ENCODE assay signal across 8 cellular contexts in genomic region chr11:69048718-69049489, GRCh38. TPM values are rescaled to one million over a fixed set of nuclear protein-coding genes. Genes with fewer than 3 reads are reported as not detected.
A peak's percentile ranks its signal among the peaks of the same experiment; 100 is the strongest.
DNase-seq lines count a peak whose midpoint lies in the region; ATAC-seq and TF ChIP-seq lines count a peak whose summit lies in the region.

Gene TPCN2, plus strand, starts transcription at chr11:69048932. Its CDS starts 66 bp downstream, at chr11:69048998.

- H3K9me3 Mint-ChIP-seq in activated T-helper 17 cell treated with anti-CD3 and anti-CD28 coated beads, Interleukin-2, amount 50 U/mL, for 72 hours: no peaks in the 10 kb centered on the region
- no peaks in the 10 kb centered on the region for H3K9me3 Mint-ChIP-seq in natural killer cell

- CTCF ChIA-PET in RWPE1 (lab: Yijun Ruan, JAX): no interaction called here

- peak; percentile 95 for DNase-seq in EH (ENCODE audit: low read depth)
- DNase-seq in GOT3 (lab: John Stamatoyannopoulos, UW): peak; percentile 48
- peak; percentile 95 for DNase-seq in LoVo (ENCODE audit: low spot score)
- peak; percentile 99 for DNase-seq in RWPE1 (ENCODE audit: low spot score)
- DNase-seq in fibroblast of peridontal ligament (ENCODE audit: extremely low read depth): peak; percentile 93
- peak; percentile 82 for DNase-seq in natural killer cell
- DNase-seq in stimulated activated naive CD4-positive, alpha-beta T cell (lab: John Stamatoyannopoulos, UW): peak; percentile 85 to 95 (median 92)

- H3K27ac ChIP-seq in RWPE1: peak within 1 kb of the TSS; percentile 74

- no peak for TF ChIP-seq CTCF in RWPE1 (conservative IDR thresholded peaks at IDR 0.05; ENCODE audit: low read depth)
- no peak for TF ChIP-seq CTCF in natural killer cell (IDR thresholded peaks at IDR 0.05)

- ATAC-seq in activated T-helper 17 cell treated with anti-CD3 and anti-CD28 coated beads, Interleukin-2, amount 50 U/mL, for 72 hours (replicated peaks): peak; percentile 99
- peak; percentile 96 to 98 (median 98) for ATAC-seq in natural killer cell

- intact Hi-C loops in natural killer cell (cut with micrococcal nuclease): loop anchor here (2.0 kb wide), 1 partner anchor 50 kb away; no protein-coding TSS in a partner anchor

- H3K4me1 Mint-ChIP-seq in activated T-helper 17 cell treated with anti-CD3 and anti-CD28 coated beads, Interleukin-2, amount 50 U/mL, for 72 hours: no peaks in the 10 kb centered on the region
- H3K4me1 Mint-ChIP-seq in natural killer cell: peaks cover 13 to 20% of the 10 kb centered on the region in 2 donors

- H3K27me3 Mint-ChIP-seq in activated T-helper 17 cell treated with anti-CD3 and anti-CD28 coated beads, Interleukin-2, amount 50 U/mL, for 72 hours: no peaks in the 10 kb centered on the region
- H3K27me3 Mint-ChIP-seq in natural killer cell (ENCODE audit: low read depth in 2 of 2): peaks cover 2 to 29% of the 10 kb centered on the region in 2 donors

- H3K4me3 Mint-ChIP-seq in activated T-helper 17 cell treated with anti-CD3 and anti-CD28 coated beads, Interleukin-2, amount 50 U/mL, for 72 hours: peak within 1 kb of the TSS; percentile 75
- H3K4me3 Mint-ChIP-seq in natural killer cell: peak within 1 kb of the TSS; percentile 81

- POLR2A ChIA-PET in RWPE1 (lab: Yijun Ruan, JAX; ENCODE audit: low non-redundant PET): no interaction called here

- no peaks in the 10 kb centered on the region for H3K36me3 Mint-ChIP-seq in activated T-helper 17 cell treated with anti-CD3 and anti-CD28 coated beads, Interleukin-2, amount 50 U/mL, for 72 hours (ENCODE audit: low read depth)
- no peaks in the 10 kb centered on the region for H3K36me3 Mint-ChIP-seq in natural killer cell

- H3K27ac Mint-ChIP-seq in activated T-helper 17 cell treated with anti-CD3 and anti-CD28 coated beads, Interleukin-2, amount 50 U/mL, for 72 hours: peak within 1 kb of the TSS; percentile 81
- peak within 1 kb of the TSS; percentile 77 to 83 for H3K27ac Mint-ChIP-seq in natural killer cell

RNA-seq across cellular contexts. Expression of gene TPCN2, which starts in this region (rescaled TPM):
- total RNA-seq in activated T-helper 17 cell treated with anti-CD3 and anti-CD28 coated beads, Interleukin-2, amount 50 U/mL, for 72 hours: 10 to 100 TPM; 12.8 to 15.9 TPM
- 10 to 100 TPM; 14.9 to 18.3 (median 18.2) TPM for total RNA-seq in natural killer cell

Comparison
In these comparisons a context has a peak if more than half of its experiments do, and no peak if none do; other contexts are left out.
1. Peak in every context shown above with its lines: DNase-seq, ATAC-seq and H3K27ac ChIP-seq.
2. DNase-seq: peak in every context shown above with its lines; median percentile 99 in RWPE1; 95 in EH; 95 in LoVo; 93 in fibroblast of peridontal ligament; 92 in stimulated activated naive CD4-positive, alpha-beta T cell; 82 in natural killer cell; 48 in GOT3.